Comparison of ENCODE assay signal across 14 cellular contexts in the genomic region with DNA sequence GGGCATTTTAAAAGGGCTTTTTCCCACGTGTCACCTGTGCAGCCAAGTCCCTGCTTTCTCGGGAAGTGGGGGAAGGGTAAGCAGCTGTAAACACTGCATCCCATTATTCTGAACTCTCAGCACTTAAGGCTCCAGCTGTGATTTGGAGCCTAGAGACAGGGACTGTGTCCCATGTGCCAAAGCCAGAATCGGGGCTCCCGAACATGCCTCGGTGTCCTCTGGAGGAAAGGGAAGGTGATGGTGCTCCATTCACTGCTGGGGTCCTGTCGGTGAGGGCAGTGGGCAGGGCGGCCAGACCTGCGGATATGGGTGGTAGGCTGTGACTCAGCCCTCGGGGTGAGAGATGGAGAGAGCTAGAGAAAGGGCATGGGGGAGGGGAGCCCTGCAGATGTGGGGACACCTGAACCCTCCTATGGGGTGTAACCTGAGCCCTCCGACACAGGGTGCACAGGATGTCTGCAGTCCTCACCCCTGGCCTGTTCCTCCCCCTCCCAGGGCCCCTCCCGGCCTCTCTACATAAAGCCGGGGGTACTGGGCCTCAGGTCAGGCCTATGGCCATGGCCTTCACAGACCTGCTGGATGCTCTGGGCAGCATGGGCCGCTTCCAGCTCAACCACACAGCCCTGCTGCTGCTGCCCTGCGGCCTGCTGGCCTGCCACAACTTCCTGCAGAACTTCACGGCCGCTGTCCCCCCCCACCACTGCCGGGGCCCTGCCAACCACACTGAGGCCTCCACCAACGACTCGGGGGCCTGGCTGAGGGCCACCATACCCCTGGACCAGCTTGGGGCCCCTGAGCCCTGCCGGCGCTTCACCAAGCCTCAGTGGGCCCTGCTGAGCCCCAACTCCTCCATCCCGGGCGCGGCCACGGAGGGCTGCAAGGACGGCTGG. TPM values are rescaled to one million over a fixed set of nuclear protein-coding genes. Genes with fewer than 3 reads are reported as not detected.
A peak's percentile ranks its signal among the peaks of the same experiment; 100 is the strongest.
DNase-seq lines count a peak whose midpoint lies in the region; ATAC-seq, FAIRE-seq and TF ChIP-seq lines count a peak whose summit lies in the region.
"Had no signal": no experiment of that assay in that cellular context is flagged by ENCODE, and none has a peak within 500 bp of the region (broad histone marks: within the 10 kb centered on the region; RNA-seq: fewer than 3 reads in every experiment).

No MANE protein-coding gene starts in this region.

- H2AFZ ChIP-seq in astrocyte (ENCODE audit: low read depth, low read length), result no peak overlapping the region

- H4K20me1 ChIP-seq in astrocyte (ENCODE audit: insufficient read depth, low read length), result peaks cover 18% of the 10 kb centered on the region

- peaks cover 6% of the 10 kb centered on the region for H3K4me1 ChIP-seq in astrocyte (ENCODE audit: insufficient read depth, low read length)
- H3K4me1 ChIP-seq: ascending aorta had no signal

- DNase-seq in ELR (ENCODE audit: low read depth), result peak; percentile 16
- DNase-seq in M059J (ENCODE audit: low read depth), result peak; percentile 51
- DNase-seq in astrocyte (ENCODE audit: low read depth), result no peak
- no peak for DNase-seq in ureter (ENCODE audit: low spot score)
- no peak for DNase-seq in OCI-M1 (lab: John Stamatoyannopoulos, UW)
- no peak for DNase-seq in hepatic stellate cell (ENCODE audit: low spot score)
- DNase-seq: glutamatergic neuron, GOT3 had no signal

- H3K9ac ChIP-seq in astrocyte (ENCODE audit: low read length), result no peak overlapping the region

- no peaks in the 10 kb centered on the region for H3K9me3 Mint-ChIP-seq in astrocyte (ENCODE audit: unreplicated experiment)
- H3K9me3 Mint-ChIP-seq in nephron, result no peaks in the 10 kb centered on the region

- peak overlapping the region; percentile 23 for H3K4me2 ChIP-seq in astrocyte (ENCODE audit: low read length)

- H3K4me3 Mint-ChIP-seq in astrocyte (ENCODE audit: unreplicated experiment) (no peak overlapping the region), nephron (no peak overlapping the region)

- H3K27me3 Mint-ChIP-seq in astrocyte (ENCODE audit: low read depth, unreplicated experiment), result peaks cover 2% of the 10 kb centered on the region
- H3K27me3 Mint-ChIP-seq in nephron (ENCODE audit: low read depth), result no peaks in the 10 kb centered on the region

- TF ChIP-seq CTCF in astrocyte (IDR thresholded peaks at IDR 0.05; ENCODE audit: insufficient read depth, low read depth, low read length) (no peak), nephron (IDR thresholded peaks at IDR 0.05; ENCODE audit: unreplicated experiment in 3 of 3) (no peak)

- no peaks in the 10 kb centered on the region for H3K9me3 ChIP-seq in astrocyte (ENCODE audit: insufficient read depth, low read depth, low read length)
- H3K9me3 ChIP-seq: ascending aorta had no signal

- H3K27me3 ChIP-seq in astrocyte (ENCODE audit: insufficient read depth, low read length), result no peaks in the 10 kb centered on the region
- H3K27me3 ChIP-seq: ascending aorta had no signal

- peaks cover 12% of the 10 kb centered on the region for H3K36me3 Mint-ChIP-seq in astrocyte (ENCODE audit: low read depth, unreplicated experiment)
- peaks cover 7% of the 10 kb centered on the region for H3K36me3 Mint-ChIP-seq in nephron (ENCODE audit: low read depth)

- H3K27ac ChIP-seq in astrocyte (ENCODE audit: low read depth, low read length), result no peak overlapping the region
- H3K27ac ChIP-seq: ascending aorta had no signal

- H3K27ac Mint-ChIP-seq in astrocyte (ENCODE audit: unreplicated experiment) (peak overlapping the region; percentile 18), nephron (peak overlapping the region in 2 of 3 experiments; percentile 26 to 85)

- no peak for ATAC-seq in GM19395 (IDR thresholded peaks at IDR 0.05; ENCODE audit: unreplicated experiment)

- H3K4me1 Mint-ChIP-seq in astrocyte (ENCODE audit: low read depth, unreplicated experiment) (peaks cover 6% of the 10 kb centered on the region), nephron (peaks cover 9% of the 10 kb centered on the region)

- peaks cover 4% of the 10 kb centered on the region for H3K36me3 ChIP-seq in astrocyte (ENCODE audit: insufficient read depth, low read length)

- no peak overlapping the region for H3K4me3 ChIP-seq in astrocyte (ENCODE audit: insufficient read depth, low read depth, low read length)
- H3K4me3 ChIP-seq: ascending aorta had no signal

- H3K79me2 ChIP-seq in astrocyte (ENCODE audit: insufficient read depth, low read length), result no peaks in the 10 kb centered on the region

- no peak for FAIRE-seq in astrocyte (lab: Jason Lieb, UNC)

RNA-seq across cellular contexts. Expression of gene CAPN1, which starts 31.8 kb away (rescaled TPM):
- total RNA-seq in M059J (2014; rRNA removed; shearing (Covaris generic)), result 208 and 246 TPM in 2 replicates
- 178 and 217 TPM in 2 replicates for total RNA-seq in astrocyte
- total RNA-seq in ureter, result 598 TPM

RNA-seq across cellular contexts. Expression of gene SPDYC, which starts 43.5 kb away (rescaled TPM):
- not detected in 2 replicates for total RNA-seq in M059J (2014; rRNA removed; shearing (Covaris generic))
- total RNA-seq in astrocyte (not detected in 2 replicates), ureter (not detected)
- total RNA-seq: ascending aorta; LHCN-M2; right cardiac atrium; T-helper 2 cell treated with Interferon-gamma antibody and Interleukin-4, amounts not matched to agents 100 ng/mL and 5 ng/mL, for 36 hours had no signal

RNA-seq across cellular contexts. Expression of gene POLA2, which starts 48.2 kb away (rescaled TPM):
- total RNA-seq in M059J (2014; rRNA removed; shearing (Covaris generic)), result 47.8 and 62.9 TPM in 2 replicates
- total RNA-seq in astrocyte, result 5.2 and 6.0 TPM in 2 replicates
- total RNA-seq in ureter, result 12.2 TPM

Comparison
In these comparisons a context has a peak if more than half of its experiments do, and no peak if none do; other contexts are left out.
1. DNase-seq: peak in ELR (single experiment) and M059J (single experiment); none in astrocyte (single experiment), ureter (single experiment), OCI-M1 (single experiment) and hepatic stellate cell (single experiment).